Comparison of ENCODE assay signal across 20 cellular contexts in the genomic region with DNA sequence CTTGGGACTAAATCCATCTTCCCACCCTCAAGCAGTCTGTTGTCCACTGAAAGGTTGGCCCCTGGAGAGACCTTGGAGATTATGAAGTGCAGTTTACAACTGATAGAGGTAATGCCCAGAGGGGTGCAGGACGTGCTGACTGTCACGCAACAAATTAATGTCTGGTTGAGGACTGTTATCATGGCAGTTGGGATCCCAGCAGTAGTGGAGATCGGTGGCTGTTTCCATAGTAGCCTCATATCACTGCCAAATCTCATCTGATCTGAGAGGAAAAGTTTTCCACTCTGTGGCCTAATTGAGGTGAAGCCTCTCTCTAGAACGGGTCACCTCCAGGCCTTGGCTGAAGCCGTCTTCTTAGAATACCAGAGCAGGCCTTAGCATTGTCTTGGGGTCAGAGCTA. TPM values are rescaled to one million over a fixed set of nuclear protein-coding genes. Genes with fewer than 3 reads are reported as not detected.
DNase-seq lines count a peak whose midpoint lies in the region; ATAC-seq and TF ChIP-seq lines count a peak whose summit lies in the region.
"Had no signal": no experiment of that assay in that cellular context is flagged by ENCODE, and none has a peak within 500 bp of the region (broad histone marks: within the 10 kb centered on the region; RNA-seq: fewer than 3 reads in every experiment).

No MANE protein-coding gene starts in this region.

- H3K27ac ChIP-seq in left ventricle myocardium inferior (replicated peaks) (peak overlapping the region; percentile 62), heart left ventricle (peak overlapping the region in 4 of 12 donors; percentile 56 to 79 (median 72)), cingulate gyrus (ENCODE audit: low read depth, low read length) (peak overlapping the region; percentile 44), parathyroid adenoma (peak overlapping the region; percentile 73), tibial artery (no peak overlapping the region)
- H3K27ac ChIP-seq: Peyer's patch had no signal

- H3K9me3 ChIP-seq in left ventricle myocardium inferior (replicated peaks) (no peaks in the 10 kb centered on the region), heart left ventricle (no peaks in the 10 kb centered on the region), parathyroid adenoma (ENCODE audit: control insufficient read depth, low read length) (no peaks in the 10 kb centered on the region), tibial artery (no peaks in the 10 kb centered on the region)
- H3K9me3 ChIP-seq: Peyer's patch had no signal

- no peak for TF ChIP-seq CTCF in left ventricle myocardium inferior (IDR thresholded peaks at IDR 0.05; ENCODE audit: borderline replicate concordance)
- no peak for TF ChIP-seq CTCF in heart left ventricle (IDR thresholded peaks at IDR 0.05)
- no peak for TF ChIP-seq CTCF in parathyroid adenoma (IDR thresholded peaks at IDR 0.05)
- no peak for TF ChIP-seq CTCF in tibial artery (IDR thresholded peaks at IDR 0.05)

- H3K4me1 ChIP-seq in left ventricle myocardium inferior: peaks cover 65% of the 10 kb centered on the region
- H3K4me1 ChIP-seq in heart left ventricle: peaks cover 0 to 48% (median 28%) of the 10 kb centered on the region in 12 donors
- peaks cover 22% of the 10 kb centered on the region for H3K4me1 ChIP-seq in parathyroid adenoma
- H3K4me1 ChIP-seq in tibial artery: peaks cover 0 to 32% (median 8%) of the 10 kb centered on the region in 4 donors

- no peak overlapping the region for H2AFZ ChIP-seq in parathyroid adenoma

- 80 to 91% (median 87%) methylated on average over 5 of the region's 5 CpGs for WGBS in heart left ventricle, 4 donors

- ATAC-seq in heart left ventricle: no peak

- no peaks in the 10 kb centered on the region for H3K36me3 ChIP-seq in left ventricle myocardium inferior
- H3K36me3 ChIP-seq in heart left ventricle: peaks cover 0 to 7% (median 0%) of the 10 kb centered on the region in 9 donors
- H3K36me3 ChIP-seq in parathyroid adenoma (ENCODE audit: control insufficient read depth, insufficient read depth, low read length): no peaks in the 10 kb centered on the region
- H3K36me3 ChIP-seq in tibial artery: no peaks in the 10 kb centered on the region
- H3K36me3 ChIP-seq: Peyer's patch had no signal

- peaks cover 42% of the 10 kb centered on the region for H3K79me2 ChIP-seq in parathyroid adenoma

- H3K4me2 ChIP-seq in parathyroid adenoma (ENCODE audit: low read length): peak overlapping the region; percentile 68

- TF ChIP-seq POLR2A in heart left ventricle (IDR thresholded peaks at IDR 0.05): no peak

- H3K4me3 ChIP-seq in left ventricle myocardium inferior (no peak overlapping the region), heart left ventricle (no peak overlapping the region), parathyroid adenoma (ENCODE audit: low read depth, low read length) (peak overlapping the region; percentile 45), tibial artery (no peak overlapping the region)
- H3K4me3 ChIP-seq: Peyer's patch had no signal

- no peak overlapping the region for H3K9ac ChIP-seq in parathyroid adenoma

- DNase-seq in left ventricle myocardium inferior (no peak), heart left ventricle (no peak), COLO668 (lab: John Stamatoyannopoulos, UW; ENCODE audit: unreplicated experiment) (no peak), tibial artery (no peak), hypothalamus (lab: John Stamatoyannopoulos, UW) (no peak)
- DNase-seq: C1 segment of cervical spinal cord, HFFc6, IMR-90, Kasumi-1, MM.1S, NCI-H1105, NCI-H1694, NCI-H2227 treated with DMSO at 0.1 percent for 48 hours, NCI-H524, Peyer's patch, SIG-M5 had no signal

- no peaks in the 10 kb centered on the region for H3K27me3 ChIP-seq in left ventricle myocardium inferior (ENCODE audit: low read depth)
- H3K27me3 ChIP-seq in heart left ventricle: no peaks in the 10 kb centered on the region
- H3K27me3 ChIP-seq in parathyroid adenoma (ENCODE audit: control insufficient read depth, insufficient read depth, low read length): no peaks in the 10 kb centered on the region
- no peaks in the 10 kb centered on the region for H3K27me3 ChIP-seq in tibial artery
- H3K27me3 ChIP-seq: Peyer's patch had no signal

- intact Hi-C loops in left ventricle myocardium inferior (cut with micrococcal nuclease): no loop called here
- intact Hi-C loops in heart left ventricle (cut with DNase I): no loop called here
- intact Hi-C loops in tibial artery (cut with DNase I; ENCODE audit: low total_unique reads): no loop called here

RNA-seq across cellular contexts. Expression of a gene that starts 4.1 kb away (rescaled TPM):
- total RNA-seq in left ventricle myocardium inferior: 69.3 TPM
- 10 to 100 TPM; 48.1 to 88.4 (median 71.7) TPM for total RNA-seq in heart left ventricle
- 100 to 1,000 TPM in 1 of 2 donors, 10 to 100 TPM in 1; 71.4 to 102 TPM for polyA plus RNA-seq in heart left ventricle

RNA-seq across cellular contexts. Expression of a gene that starts 15.3 kb away (rescaled TPM):
- total RNA-seq in left ventricle myocardium inferior (48.7 TPM), heart left ventricle (10 to 100 TPM; 34.7 to 70.6 (median 44.8) TPM)
- 10 to 100 TPM; 27.5 to 69.1 TPM for polyA plus RNA-seq in heart left ventricle

RNA-seq across cellular contexts. Expression of a gene that starts 37.5 kb away (rescaled TPM):
- 45.5 TPM for total RNA-seq in left ventricle myocardium inferior
- total RNA-seq in heart left ventricle: 10 to 100 TPM; 44.9 to 82.7 (median 49.3) TPM
- 10 to 100 TPM; 54.9 to 87.4 TPM for polyA plus RNA-seq in heart left ventricle

RNA-seq across cellular contexts. Expression of a gene that starts 38.4 kb away (rescaled TPM):
- total RNA-seq in left ventricle myocardium inferior (501 TPM), heart left ventricle (1,000 to 10,000 TPM in 1 of 9 donors, 100 to 1,000 TPM in 8; 290 to 1,084 (median 402) TPM)
- 1,000 to 10,000 TPM in 1 of 2 donors, 100 to 1,000 TPM in 1; 782 to 1,747 TPM for polyA plus RNA-seq in heart left ventricle

RNA-seq across cellular contexts. Expression of a gene that starts 49.4 kb away (rescaled TPM):
- total RNA-seq in left ventricle myocardium inferior (not detected), heart left ventricle (under 1 TPM in 1 of 9 donors, not detected in 8; 0.10 TPM)
- not detected for polyA plus RNA-seq in heart left ventricle
- total RNA-seq: A673, HFFc6, HT1080, IMR-90 had no signal

Comparison
In these comparisons a context has a peak if more than half of its experiments do, and no peak if none do; other contexts are left out.
1. H3K27ac ChIP-seq: peak in left ventricle myocardium inferior (single experiment), cingulate gyrus (single experiment) and parathyroid adenoma (single experiment); none in tibial artery (0 of 2).